32 cellular contexts compared by ENCODE assay signal in the genomic region with DNA sequence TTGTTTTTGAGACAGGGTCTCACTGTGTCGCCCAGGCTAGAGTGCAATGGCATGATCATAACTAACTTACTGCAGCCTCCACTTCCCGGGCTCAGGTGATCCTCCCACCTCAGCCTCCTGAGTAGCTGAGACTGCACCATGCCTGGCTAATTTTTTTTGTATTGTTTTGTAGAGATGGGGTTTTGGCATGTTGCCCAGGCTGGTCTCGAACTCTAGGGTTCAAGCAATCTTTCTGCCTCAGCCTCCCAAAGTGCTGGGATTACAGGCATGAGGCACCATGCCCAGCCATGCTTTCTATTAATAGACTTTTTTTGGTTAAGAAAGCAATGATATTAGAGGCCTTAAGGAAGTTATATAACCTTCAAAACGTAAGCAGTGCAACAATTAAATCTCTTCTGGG. TPM values are rescaled to one million over a fixed set of nuclear protein-coding genes. Genes with fewer than 3 reads are reported as not detected.
DNase-seq lines count a peak whose midpoint lies in the region; ATAC-seq and TF ChIP-seq lines count a peak whose summit lies in the region.
"Had no signal": no experiment of that assay in that cellular context is flagged by ENCODE, and none has a peak within 500 bp of the region (broad histone marks: within the 10 kb centered on the region; RNA-seq: fewer than 3 reads in every experiment).

No MANE protein-coding gene starts in this region.

- no peak overlapping the region for H3K4me2 ChIP-seq in IMR-90 (ENCODE audit: low read depth, low read length)

- no peak overlapping the region for H3K4me3 Mint-ChIP-seq in CD8-positive, alpha-beta T cell
- H3K4me3 Mint-ChIP-seq: activated naive CD4-positive, alpha-beta T cell treated with anti-CD3 and anti-CD28 coated beads for 36 hours; activated T-helper 1 cell treated with anti-CD3 and anti-CD28 coated beads, Interleukin-12 subunit alpha, Interleukin-12 subunit beta, Interleukin-2, Interleukin-4 antibody, amounts not matched to agents 30 ng/mL and 10 ng/mL and 1 ng/mL, durations not matched to agents 14 hours and 24 hours and 36 hours; endodermal cell; HFFc6; neural crest cell; stimulated activated naive B cell treated with anti-CD40 and anti-IgM and Interleukin-4, amounts not matched to agents 10 μg/mL and 1 μg/mL and 100 μg/mL, for 72 hours had no signal

- no peak overlapping the region for H4K5ac ChIP-seq in IMR-90 (ENCODE audit: low read depth, low read length)

- no peak overlapping the region for H3K27ac ChIP-seq in CD8-positive, alpha-beta T cell (ENCODE audit: low read depth, low read length)
- H3K27ac ChIP-seq in IMR-90 (ENCODE audit: insufficient read depth, low read length), result peak overlapping the region; percentile 23; the same call in 1 of the 2 replicates
- H3K27ac ChIP-seq in esophagus muscularis mucosa (replicated peaks in 1 of 4), result peak overlapping the region; percentile 3 to 38 (median 21)
- peak overlapping the region in 1 of 2 donors; percentile 36 for H3K27ac ChIP-seq in ovary
- H3K27ac ChIP-seq: C4-2B had no signal

- peaks cover 50% of the 10 kb centered on the region for H4K20me1 ChIP-seq in IMR-90 (ENCODE audit: insufficient read depth, low read length)

- dilution Hi-C loops in IMR-90 (cut with HindIII; ENCODE audit: low sequenced_read_pairs, unreplicated experiment), result no loop called here

- H3K4me3 ChIP-seq in CD8-positive, alpha-beta T cell (ENCODE audit: low read depth, low read length), result no peak overlapping the region
- H3K4me3 ChIP-seq in IMR-90 (ENCODE audit: insufficient read depth, low read depth, low read length) (no peak overlapping the region), esophagus muscularis mucosa (no peak overlapping the region), ovary (no peak overlapping the region)
- H3K4me3 ChIP-seq: breast epithelium, esophagus squamous epithelium, GM12878, left lung, right atrium auricular region, thoracic aorta, uterus had no signal

- no peak overlapping the region for H2BK5ac ChIP-seq in IMR-90 (ENCODE audit: low read depth, low read length, poor library complexity, severe bottlenecking)

- TF ChIP-seq CTCF in CD8-positive, alpha-beta T cell (IDR thresholded peaks at IDR 0.05), result no peak
- TF ChIP-seq CTCF in IMR-90 (conservative IDR thresholded peaks at IDR 0.05; ENCODE audit: low read depth, low read length) (no peak), esophagus muscularis mucosa (IDR thresholded peaks at IDR 0.05) (no peak), ovary (IDR thresholded peaks at IDR 0.05) (no peak)

- peaks cover 86% of the 10 kb centered on the region for H3K36me3 Mint-ChIP-seq in CD8-positive, alpha-beta T cell

- no peak overlapping the region for H3K9ac ChIP-seq in IMR-90 (ENCODE audit: low read depth, low read length)

- TF ChIP-seq POLR2A in IMR-90 (IDR thresholded peaks at IDR 0.05; ENCODE audit: low read depth, low read length), result no peak
- no peak for TF ChIP-seq POLR2A in esophagus muscularis mucosa (IDR thresholded peaks at IDR 0.05; ENCODE audit: low read depth)
- TF ChIP-seq POLR2A in ovary (IDR thresholded peaks at IDR 0.05), result no peak

- H2BK20ac ChIP-seq in IMR-90 (ENCODE audit: low read depth, low read length), result no peak overlapping the region

- H3K14ac ChIP-seq in IMR-90 (replicated peaks; ENCODE audit: low read depth, low read length), result no peak overlapping the region

- H3K79me1 ChIP-seq in IMR-90 (ENCODE audit: low read depth in 1 of 2, low read length in 2 of 2), result peaks cover 54 to 83% of the 10 kb centered on the region in 2 experiments

- intact Hi-C loops in CD8-positive, alpha-beta T cell (cut with DNase I, micrococcal nuclease), result no loop called here
- intact Hi-C loops in IMR-90 (cut with micrococcal nuclease), result loop anchor here (5.0 kb wide), 1 partner anchor 113 kb away; no protein-coding TSS in a partner anchor
- intact Hi-C loops in esophagus muscularis mucosa (cut with DNase I), result no loop called here
- intact Hi-C loops in ovary (cut with DNase I), result no loop called here

- H2AK9ac ChIP-seq in IMR-90 (replicated peaks; ENCODE audit: low read depth, low read length, poor library complexity), result no peak overlapping the region

- peaks cover 60% of the 10 kb centered on the region for H3K4me1 Mint-ChIP-seq in CD8-positive, alpha-beta T cell (ENCODE audit: low read depth)

- peaks cover 14% of the 10 kb centered on the region for H3K4me1 ChIP-seq in CD8-positive, alpha-beta T cell (ENCODE audit: insufficient read depth, low read length)
- peaks cover 10% of the 10 kb centered on the region for H3K4me1 ChIP-seq in IMR-90 (ENCODE audit: control insufficient read depth, insufficient read depth, low read length)
- H3K4me1 ChIP-seq in esophagus muscularis mucosa, result peaks cover 50 to 74% (median 64%) of the 10 kb centered on the region in 4 donors
- peaks cover 12% of the 10 kb centered on the region for H3K4me1 ChIP-seq in ovary (ENCODE audit: insufficient read depth)
- H3K4me1 ChIP-seq: breast epithelium, uterus had no signal

- in situ Hi-C loops in IMR-90 (cut with MboI; ENCODE audit: low sequenced_read_pairs), result no loop called here

- H3K27ac Mint-ChIP-seq in CD8-positive, alpha-beta T cell, result peak overlapping the region; percentile 13
- H3K27ac Mint-ChIP-seq: activated naive CD4-positive, alpha-beta T cell treated with anti-CD3 and anti-CD28 coated beads for 36 hours; stimulated activated naive B cell treated with anti-CD40 and anti-IgM and Interleukin-4, amounts not matched to agents 10 μg/mL and 1 μg/mL and 100 μg/mL, for 72 hours had no signal

- H2AK5ac ChIP-seq in IMR-90 (ENCODE audit: low read depth, low read length), result no peak overlapping the region

- no TSS peak for BruUV-seq in IMR-90 (replicated peaks; lab: Mats Ljungman, UMichigan)

- no peak overlapping the region for H2BK15ac ChIP-seq in IMR-90 (ENCODE audit: low read depth, low read length)

- H3K56ac ChIP-seq in IMR-90 (ENCODE audit: extremely low read depth, insufficient read depth, low read length), result no peak overlapping the region

- H3K23ac ChIP-seq in IMR-90 (ENCODE audit: low read depth, low read length), result no peak overlapping the region

- H2AFZ ChIP-seq in IMR-90 (replicated peaks; ENCODE audit: low read length, poor library complexity), result no peak overlapping the region

- no peaks in the 10 kb centered on the region for H3K27me3 ChIP-seq in CD8-positive, alpha-beta T cell (ENCODE audit: insufficient read depth, low read length)
- H3K27me3 ChIP-seq in IMR-90 (ENCODE audit: control insufficient read depth, insufficient read depth, low read length) (no peaks in the 10 kb centered on the region), esophagus muscularis mucosa (no peaks in the 10 kb centered on the region), ovary (no peaks in the 10 kb centered on the region)
- H3K27me3 ChIP-seq: breast epithelium, esophagus squamous epithelium, left lung, right atrium auricular region, uterus had no signal

- no peak for ATAC-seq in CD8-positive, alpha-beta T cell
- ATAC-seq in IMR-90 (ENCODE audit: low read depth), result no peak
- no peak for ATAC-seq in GM18873 (IDR thresholded peaks at IDR 0.05; ENCODE audit: low FRiP score, unreplicated experiment)
- no peak for ATAC-seq in GM18907 (IDR thresholded peaks at IDR 0.05; ENCODE audit: unreplicated experiment)
- ATAC-seq: GM12878; left lung; Panc1; stimulated activated naive B cell treated with anti-CD40 and anti-IgM and Interleukin-4, amounts not matched to agents 10 μg/mL and 1 μg/mL and 100 μg/mL, for 72 hours had no signal

- H4K91ac ChIP-seq in IMR-90 (ENCODE audit: insufficient read depth, low read depth, low read length), result no peak overlapping the region

- no peak for TF ChIP-seq RAD21 in IMR-90 (IDR thresholded peaks at IDR 0.05; ENCODE audit: low read length)

- H3K9me3 ChIP-seq in CD8-positive, alpha-beta T cell (ENCODE audit: low read length), result no peaks in the 10 kb centered on the region
- H3K9me3 ChIP-seq in IMR-90 (ENCODE audit: control insufficient read depth, insufficient read depth, low read length) (no peaks in the 10 kb centered on the region), esophagus muscularis mucosa (no peaks in the 10 kb centered on the region), ovary (no peaks in the 10 kb centered on the region)
- H3K9me3 ChIP-seq: breast epithelium, esophagus squamous epithelium, left lung, right atrium auricular region, thoracic aorta, uterus had no signal

- CTCF ChIA-PET in CD8-positive, alpha-beta T cell (lab: Charles Lee), result interaction anchor here (0.8 kb wide), 1 partner anchor 10 kb away, joined by 3 read pairs; no protein-coding TSS in a partner anchor
- CTCF ChIA-PET in IMR-90 (lab: Yijun Ruan, JAX), result no interaction called here

- POLR2A ChIA-PET in CD8-positive, alpha-beta T cell (lab: Charles Lee), result no interaction called here
- POLR2A ChIA-PET in IMR-90 (lab: Charles Lee; ENCODE audit: unreplicated experiment), result no interaction called here

- no peaks in the 10 kb centered on the region for H3K9me3 Mint-ChIP-seq in CD8-positive, alpha-beta T cell
- H3K9me3 Mint-ChIP-seq: activated naive CD4-positive, alpha-beta T cell treated with anti-CD3 and anti-CD28 coated beads for 36 hours; activated T-helper 1 cell treated with anti-CD3 and anti-CD28 coated beads, Interleukin-12 subunit alpha, Interleukin-12 subunit beta, Interleukin-2, Interleukin-4 antibody, amounts not matched to agents 30 ng/mL and 10 ng/mL and 1 ng/mL, durations not matched to agents 14 hours and 24 hours and 36 hours; endodermal cell; HFFc6; neural crest cell; stimulated activated naive B cell treated with anti-CD40 and anti-IgM and Interleukin-4, amounts not matched to agents 10 μg/mL and 1 μg/mL and 100 μg/mL, for 72 hours had no signal

- H3K9me1 ChIP-seq in IMR-90 (ENCODE audit: insufficient read depth, low read length), result peaks cover 29% of the 10 kb centered on the region

- no peak overlapping the region for H3K4ac ChIP-seq in IMR-90 (ENCODE audit: low read depth, low read length)

- peaks cover 36% of the 10 kb centered on the region for H3K36me3 ChIP-seq in CD8-positive, alpha-beta T cell (ENCODE audit: insufficient read depth, low read length)
- H3K36me3 ChIP-seq in IMR-90 (ENCODE audit: control insufficient read depth, insufficient read depth, low read length), result peaks cover 61% of the 10 kb centered on the region
- peaks cover 34 to 80% (median 64%) of the 10 kb centered on the region in 4 donors for H3K36me3 ChIP-seq in esophagus muscularis mucosa
- no peaks in the 10 kb centered on the region for H3K36me3 ChIP-seq in ovary
- H3K36me3 ChIP-seq: breast epithelium, uterus had no signal

- no peak overlapping the region for H4K8ac ChIP-seq in IMR-90 (ENCODE audit: low read depth in 2 of 2, low read length in 2 of 2)

- no CpG with 5 or more reads among the region's 4 CpGs for WGBS in IMR-90 (ENCODE audit: extremely low coverage in 2 of 2, insufficient read length in 1 of 2), 2 experiments
- 57% methylated on average over 4 of the region's 4 CpGs for WGBS in esophagus muscularis mucosa
- WGBS in ovary, 3 donors, result 48 to 50% (median 49%) methylated on average over 4 of the region's 4 CpGs

- TF ChIP-seq EP300 in esophagus muscularis mucosa (IDR thresholded peaks at IDR 0.05), result no peak
- TF ChIP-seq EP300 in ovary (IDR thresholded peaks at IDR 0.05), result no peak

- H3K18ac ChIP-seq in IMR-90 (ENCODE audit: low read depth, low read length), result no peak overlapping the region

- no peaks in the 10 kb centered on the region for H3K27me3 Mint-ChIP-seq in CD8-positive, alpha-beta T cell (ENCODE audit: low read depth)
- H3K27me3 Mint-ChIP-seq: stimulated activated naive B cell treated with anti-CD40 and anti-IgM and Interleukin-4, amounts not matched to agents 10 μg/mL and 1 μg/mL and 100 μg/mL, for 72 hours had no signal

- no peak for DNase-seq in CD8-positive, alpha-beta T cell
- DNase-seq in IMR-90, result no peak
- DNase-seq in esophagus muscularis mucosa (ENCODE audit: extremely low spot score), result no peak
- peak in 4 of 5 donors; percentile 25 to 61 (median 48) for DNase-seq in ovary
- DNase-seq in NCI-H748 (lab: John Stamatoyannopoulos, UW; ENCODE audit: unreplicated experiment), result no peak
- DNase-seq: activated naive CD4-positive, alpha-beta T cell treated with anti-CD3 and anti-CD28 coated beads for 36 hours; EL; endodermal cell; esophagus squamous epithelium; HFFc6; left lung; NCI-H1092 treated with DMSO at 0.1 percent for 48 hours; NCI-H2029; NCI-H2227 treated with DMSO at 0.1 percent for 48 hours; NCI-H526 treated with DMSO at 0.1 percent for 48 hours; SIG-M5; stimulated activated CD4-positive, alpha-beta T cell treated with anti-CD3 and anti-CD28 coated beads, Interleukin-12 subunit alpha, Interleukin-12 subunit beta, amount 100 ng/mL, for 4 hours; stimulated activated CD4-positive, alpha-beta T cell treated with anti-CD3 and anti-CD28 coated beads, Interleukin-4, amount 100 ng/mL, for 4 hours; stimulated activated naive B cell treated with anti-CD40 and anti-IgM and Interleukin-4, amounts not matched to agents 10 μg/mL and 1 μg/mL and 100 μg/mL, for 72 hours; SW 1271; T1000 had no signal

- H2BK120ac ChIP-seq in IMR-90 (ENCODE audit: low read depth, low read length), result no peak overlapping the region

RNA-seq across cellular contexts. Expression of gene CLTA, which starts 23.3 kb away (rescaled TPM):
- 10 to 100 TPM; 39.1 to 39.6 TPM for total RNA-seq in CD8-positive, alpha-beta T cell
- total RNA-seq in IMR-90 (2012; rRNA removed) (133 and 208 TPM in 2 replicates), esophagus muscularis mucosa (100 to 1,000 TPM; 125 to 178 (median 159) TPM), ovary (100 to 1,000 TPM; 170 to 223 (median 202) TPM)
- polyA plus RNA-seq in IMR-90 (2012; rRNA removed) (246 and 280 TPM in 2 replicates), ovary (100 to 1,000 TPM; 242 to 243 TPM)
- polyA plus RNA-seq in IMR-90 (2012; cell fraction: cytosol; rRNA removed), result 218 and 493 TPM in 2 replicates
- polyA plus RNA-seq in IMR-90 (2012; cell fraction: nucleus; rRNA removed; ENCODE audit: low replicate concordance), result 63.6 and 110 TPM in 2 replicates

RNA-seq across cellular contexts. Expression of gene GNE, which starts 44.3 kb away (rescaled TPM):
- 10 to 100 TPM; 17.3 to 17.4 TPM for total RNA-seq in CD8-positive, alpha-beta T cell
- 28.3 and 34.1 TPM in 2 replicates for total RNA-seq in IMR-90 (2012; rRNA removed)
- 9.8 and 11.7 TPM in 2 replicates for polyA plus RNA-seq in IMR-90 (2012; rRNA removed)
- polyA plus RNA-seq in IMR-90 (2012; cell fraction: cytosol; rRNA removed), result 5.4 and 6.5 TPM in 2 replicates
- 3.6 and 8.7 TPM in 2 replicates for polyA plus RNA-seq in IMR-90 (2012; cell fraction: nucleus; rRNA removed; ENCODE audit: low replicate concordance)
- total RNA-seq in esophagus muscularis mucosa, result 10 to 100 TPM; 25.3 to 35.6 (median 29.9) TPM
- 10 to 100 TPM; 17.1 to 34.1 (median 24.0) TPM for total RNA-seq in ovary
- polyA plus RNA-seq in ovary, result 10 to 100 TPM; 13.0 to 22.9 TPM

RNA-seq across cellular contexts. Expression of gene CCIN, which starts 44.8 kb away (rescaled TPM):
- under 1 TPM; 0.16 to 0.56 TPM for total RNA-seq in CD8-positive, alpha-beta T cell
- total RNA-seq in IMR-90 (2012; rRNA removed), result 1.1 TPM in 2 replicates
- 0.73 and 0.80 TPM in 2 replicates for polyA plus RNA-seq in IMR-90 (2012; rRNA removed)
- 0.32 and 0.48 TPM in 2 replicates for polyA plus RNA-seq in IMR-90 (2012; cell fraction: cytosol; rRNA removed)
- 0.58 and 0.65 TPM in 2 replicates for polyA plus RNA-seq in IMR-90 (2012; cell fraction: nucleus; rRNA removed; ENCODE audit: low replicate concordance)
- total RNA-seq in esophagus muscularis mucosa, result 1 to 10 TPM in 1 of 4 donors, under 1 TPM in 3; 0.39 to 1.0 (median 0.46) TPM
- total RNA-seq in ovary, result under 1 TPM in 3 of 7 donors, not detected in 4; 0.15 to 0.28 (median 0.27) TPM
- polyA plus RNA-seq in ovary, result under 1 TPM in 1 of 2 donors, not detected in 1; 0.33 TPM
- total RNA-seq: activated naive CD4-positive, alpha-beta T cell treated with anti-CD3 and anti-CD28 coated beads for 36 hours; activated T-helper 1 cell treated with anti-CD3 and anti-CD28 coated beads, Interleukin-12 subunit alpha, Interleukin-12 subunit beta, Interleukin-2, Interleukin-4 antibody, amounts not matched to agents 30 ng/mL and 10 ng/mL and 1 ng/mL, durations not matched to agents 14 hours and 24 hours and 36 hours; GM12878; neural crest cell; right atrium auricular region had no signal
- polyA plus RNA-seq: GM12878 had no signal

Comparison
In these comparisons a context has a peak if more than half of its experiments do, and no peak if none do; other contexts are left out.
1. DNase-seq: peak in ovary (4 of 5); none in CD8-positive, alpha-beta T cell (0 of 7), IMR-90 (single experiment), esophagus muscularis mucosa (single experiment) and NCI-H748 (single experiment).